In genomic region chr21:39312112-39313041, GRCh38 we compare ENCODE assay signal across 8 cellular contexts.
DNase-seq lines count a peak whose midpoint lies in the region; ATAC-seq and FAIRE-seq lines count a peak whose summit lies in the region.

No MANE protein-coding gene starts in this region.

- H3K36me3 ChIP-seq in effector memory CD4-positive, alpha-beta T cell (ENCODE audit: control insufficient read depth, insufficient read depth, low read length), result no peaks in the 10 kb centered on the region

- FAIRE-seq in HTR-8/SVneo (lab: Jason Lieb, UNC), result peak; percentile 64

- peaks cover 16% of the 10 kb centered on the region for H3K4me1 ChIP-seq in effector memory CD4-positive, alpha-beta T cell (ENCODE audit: control insufficient read depth, insufficient read depth, low read length, poor library complexity, severe bottlenecking)

- DNase-seq in COLO829 (ENCODE audit: low spot score) (peak; percentile 97), HTR-8/SVneo (ENCODE audit: insufficient read length, low spot score) (peak; percentile 96), NOMO-1 (lab: John Stamatoyannopoulos, UW; ENCODE audit: unreplicated experiment in 2 of 2) (peak; percentile 82 to 90), medulla oblongata (ENCODE audit: extremely low spot score) (peak; percentile 95)
- DNase-seq in activated CD8-positive, alpha-beta memory T cell treated with anti-CD3 and anti-CD28 coated beads for 48 hours (ENCODE audit: low read depth in 2 of 3, low spot score in 2 of 3), result peak; percentile 90 to 95 (median 93)
- DNase-seq in effector memory CD4-positive, alpha-beta T cell, result peak; percentile 91 to 93 (median 92)
- DNase-seq in stimulated activated CD4-positive, alpha-beta T cell treated with anti-CD3 and anti-CD28 coated beads, TNF-alpha, amount 100 ng/mL, for 4 hours (ENCODE audit: low read depth in 3 of 3), result peak; percentile 92 to 94 (median 93)

- peak; percentile 65 for ATAC-seq in GM21390 (IDR thresholded peaks at IDR 0.05; ENCODE audit: unreplicated experiment)

- no peaks in the 10 kb centered on the region for H3K9me3 ChIP-seq in effector memory CD4-positive, alpha-beta T cell (ENCODE audit: control insufficient read depth, low read length)

- peak overlapping the region; percentile 82 for H3K27ac ChIP-seq in effector memory CD4-positive, alpha-beta T cell (ENCODE audit: insufficient read depth, low read length, poor library complexity, severe bottlenecking)

- H3K4me3 ChIP-seq in effector memory CD4-positive, alpha-beta T cell (ENCODE audit: insufficient read depth, low read depth, low read length, poor library complexity, severe bottlenecking), result peak overlapping the region; percentile 96

- H3K27me3 ChIP-seq in effector memory CD4-positive, alpha-beta T cell (replicated peaks; ENCODE audit: control insufficient read depth, insufficient read depth, low read length, poor library complexity, severe bottlenecking), result no peaks in the 10 kb centered on the region

Comparison
In these comparisons a context has a peak if more than half of its experiments do, and no peak if none do; other contexts are left out.
1. Peak in every context shown above with its lines: DNase-seq, ATAC-seq, H3K4me3 ChIP-seq and H3K27ac ChIP-seq.